ENCODE assay signal across 8 cellular contexts in genomic region chr1:216723274-216723780, GRCh38. TPM values are rescaled to one million over a fixed set of nuclear protein-coding genes. Genes with fewer than 3 reads are reported as not detected.
A peak's percentile ranks its signal among the peaks of the same experiment; 100 is the strongest.
DNase-seq lines count a peak whose midpoint lies in the region; ATAC-seq, FAIRE-seq and TF ChIP-seq lines count a peak whose summit lies in the region.

Gene ESRRG, minus strand, starts transcription at chr1:216723429. Its CDS starts 130 bp downstream, at chr1:216723299.

- H3K27ac Mint-ChIP-seq in stimulated activated naive B cell treated with anti-CD40 and anti-IgM and Interleukin-4, amounts not matched to agents 10 μg/mL and 1 μg/mL and 100 μg/mL, for 72 hours: no peak within 1 kb of the TSS
- no peak within 1 kb of the TSS for H3K27ac Mint-ChIP-seq in stimulated activated naive CD8-positive, alpha-beta T cell treated with anti-CD3 and anti-CD28 coated beads, Interleukin-15, amount 100 ng/mL, for 72 hours

- H3K27me3 ChIP-seq in BLaER1 treated with 17β-estradiol and CSF1 and Interleukin-3, amounts not matched to agents 10 nM and 100 nM: peaks cover 4 to 12% (median 10%) of the 10 kb centered on the region in 11 experiments; a peak in 15 of 22 replicates

- ATAC-seq in stimulated activated naive B cell treated with anti-CD40 and anti-IgM and Interleukin-4, amounts not matched to agents 10 μg/mL and 1 μg/mL and 100 μg/mL, for 72 hours (replicated peaks): peak; percentile 31 to 42
- no peak for ATAC-seq in stimulated activated naive CD8-positive, alpha-beta T cell treated with anti-CD3 and anti-CD28 coated beads, Interleukin-15, amount 100 ng/mL, for 72 hours
- no peak for ATAC-seq in HG02678 (IDR thresholded peaks at IDR 0.05; ENCODE audit: unreplicated experiment)

- H3K9me3 Mint-ChIP-seq in stimulated activated naive B cell treated with anti-CD40 and anti-IgM and Interleukin-4, amounts not matched to agents 10 μg/mL and 1 μg/mL and 100 μg/mL, for 72 hours: no peaks in the 10 kb centered on the region
- peaks cover 0 to 4% of the 10 kb centered on the region in 2 donors for H3K9me3 Mint-ChIP-seq in stimulated activated naive CD8-positive, alpha-beta T cell treated with anti-CD3 and anti-CD28 coated beads, Interleukin-15, amount 100 ng/mL, for 72 hours

- no peak for FAIRE-seq in kidney (lab: Jason Lieb, UNC)

- intact Hi-C loops in kidney (cut with DNase I): no loop called here

- no peak within 1 kb of the TSS for H3K9ac ChIP-seq in BLaER1 treated with 17β-estradiol and CSF1 and Interleukin-3, amounts not matched to agents 10 nM and 100 nM
- H3K9ac ChIP-seq in kidney (ENCODE audit: low read length in 2 of 2): peak within 1 kb of the TSS in 1 of 2 donors; percentile 63

- H3K4me3 Mint-ChIP-seq in stimulated activated naive B cell treated with anti-CD40 and anti-IgM and Interleukin-4, amounts not matched to agents 10 μg/mL and 1 μg/mL and 100 μg/mL, for 72 hours: peak within 1 kb of the TSS; percentile 27 to 76
- peak within 1 kb of the TSS in 1 of 2 donors; percentile 38 for H3K4me3 Mint-ChIP-seq in stimulated activated naive CD8-positive, alpha-beta T cell treated with anti-CD3 and anti-CD28 coated beads, Interleukin-15, amount 100 ng/mL, for 72 hours

- H3K9me3 ChIP-seq in BLaER1 treated with 17β-estradiol and CSF1 and Interleukin-3, amounts not matched to agents 10 nM and 100 nM (replicated peaks in 1 of 11): no peaks in the 10 kb centered on the region
- no peaks in the 10 kb centered on the region for H3K9me3 ChIP-seq in kidney (ENCODE audit: control insufficient read depth in 1 of 2, low read length in 2 of 2)

- H3K36me3 Mint-ChIP-seq in stimulated activated naive B cell treated with anti-CD40 and anti-IgM and Interleukin-4, amounts not matched to agents 10 μg/mL and 1 μg/mL and 100 μg/mL, for 72 hours: no peaks in the 10 kb centered on the region

- TF ChIP-seq CTCF in astrocyte of the cerebellum (IDR thresholded peaks at IDR 0.05; ENCODE audit: low read depth, low read length, missing control alignments) (no peak), kidney (IDR thresholded peaks at IDR 0.05; ENCODE audit: borderline replicate concordance, extremely low read depth, insufficient read depth) (no peak)

- peak within 1 kb of the TSS in 6 of 11 experiments; percentile 6 to 41 (median 18); a peak in 8 of 22 replicates for H3K4me2 ChIP-seq in BLaER1 treated with 17β-estradiol and CSF1 and Interleukin-3, amounts not matched to agents 10 nM and 100 nM

- peaks cover 22 to 26% of the 10 kb centered on the region in 2 donors for H3K27me3 Mint-ChIP-seq in stimulated activated naive B cell treated with anti-CD40 and anti-IgM and Interleukin-4, amounts not matched to agents 10 μg/mL and 1 μg/mL and 100 μg/mL, for 72 hours
- H3K27me3 Mint-ChIP-seq in stimulated activated naive CD8-positive, alpha-beta T cell treated with anti-CD3 and anti-CD28 coated beads, Interleukin-15, amount 100 ng/mL, for 72 hours: peaks cover 14% of the 10 kb centered on the region

- no peaks in the 10 kb centered on the region for H4K20me1 ChIP-seq in BLaER1 treated with 17β-estradiol and CSF1 and Interleukin-3, amounts not matched to agents 10 nM and 100 nM

- peak; percentile 88 for DNase-seq in NCI-H146 (lab: John Stamatoyannopoulos, UW)
- no peak for DNase-seq in astrocyte of the cerebellum (ENCODE audit: low read depth)
- peak; percentile 84 for DNase-seq in kidney
- no peak for DNase-seq in stimulated activated naive B cell treated with anti-CD40 and anti-IgM and Interleukin-4, amounts not matched to agents 10 μg/mL and 1 μg/mL and 100 μg/mL, for 72 hours
- DNase-seq in stimulated activated naive CD8-positive, alpha-beta T cell treated with anti-CD3 and anti-CD28 coated beads, Interleukin-15, amount 100 ng/mL, for 72 hours: no peak
- DNase-seq in NCI-H226: no peak

- H3K4me3 ChIP-seq in BLaER1 treated with 17β-estradiol and CSF1 and Interleukin-3, amounts not matched to agents 10 nM and 100 nM: no peak within 1 kb of the TSS
- H3K4me3 ChIP-seq in astrocyte of the cerebellum (ENCODE audit: low read depth, low read length) (peak within 1 kb of the TSS; percentile 51), kidney (ENCODE audit: low read length in 2 of 2) (peak within 1 kb of the TSS; percentile 40 to 66)

- peaks cover 4 to 7% of the 10 kb centered on the region in 2 donors for H3K4me1 Mint-ChIP-seq in stimulated activated naive B cell treated with anti-CD40 and anti-IgM and Interleukin-4, amounts not matched to agents 10 μg/mL and 1 μg/mL and 100 μg/mL, for 72 hours
- H3K4me1 Mint-ChIP-seq in stimulated activated naive CD8-positive, alpha-beta T cell treated with anti-CD3 and anti-CD28 coated beads, Interleukin-15, amount 100 ng/mL, for 72 hours: peaks cover 10% of the 10 kb centered on the region

- peaks cover 0 to 28% (median 9%) of the 10 kb centered on the region in 10 experiments; a peak in 7 of 20 replicates for H3K4me1 ChIP-seq in BLaER1 treated with 17β-estradiol and CSF1 and Interleukin-3, amounts not matched to agents 10 nM and 100 nM
- H3K4me1 ChIP-seq in kidney (ENCODE audit: control insufficient read depth in 1 of 2, insufficient read depth in 1 of 2, low read depth in 1 of 2, low read length in 2 of 2): no peaks in the 10 kb centered on the region

- in situ Hi-C loops in astrocyte of the cerebellum (cut with HindIII; ENCODE audit: low sequenced_read_pairs): no loop called here

- no peaks in the 10 kb centered on the region for H3K36me3 ChIP-seq in BLaER1 treated with 17β-estradiol and CSF1 and Interleukin-3, amounts not matched to agents 10 nM and 100 nM
- H3K36me3 ChIP-seq in kidney (ENCODE audit: control insufficient read depth in 1 of 2, insufficient read depth in 2 of 2, low read length in 2 of 2): no peaks in the 10 kb centered on the region

- H3K27ac ChIP-seq in BLaER1 treated with 17β-estradiol and CSF1 and Interleukin-3, amounts not matched to agents 10 nM and 100 nM: no peak within 1 kb of the TSS
- no peak within 1 kb of the TSS for H3K27ac ChIP-seq in kidney (ENCODE audit: low read depth in 2 of 2, low read length in 2 of 2)

RNA-seq across cellular contexts. Expression of gene ESRRG, which starts in this region (rescaled TPM):
- total RNA-seq in kidney: 25.3 TPM
- 11.9 TPM for polyA plus RNA-seq in kidney (ENCODE audit: insufficient read depth, low read depth, low replicate concordance)

Comparison
In these comparisons a context has a peak if more than half of its experiments do, and no peak if none do; other contexts are left out.
1. H3K4me3 ChIP-seq: peak in astrocyte of the cerebellum (single experiment) and kidney (2 of 2); none in BLaER1 treated with 17β-estradiol and CSF1 and Interleukin-3, amounts not matched to agents 10 nM and 100 nM (0 of 10).
2. DNase-seq: peak in NCI-H146 (single experiment) and kidney (single experiment); none in astrocyte of the cerebellum (single experiment), stimulated activated naive B cell treated with anti-CD40 and anti-IgM and Interleukin-4, amounts not matched to agents 10 μg/mL and 1 μg/mL and 100 μg/mL, for 72 hours (single experiment), stimulated activated naive CD8-positive, alpha-beta T cell treated with anti-CD3 and anti-CD28 coated beads, Interleukin-15, amount 100 ng/mL, for 72 hours (0 of 2) and NCI-H226 (single experiment).
3. ATAC-seq: peak in stimulated activated naive B cell treated with anti-CD40 and anti-IgM and Interleukin-4, amounts not matched to agents 10 μg/mL and 1 μg/mL and 100 μg/mL, for 72 hours (2 of 2); none in stimulated activated naive CD8-positive, alpha-beta T cell treated with anti-CD3 and anti-CD28 coated beads, Interleukin-15, amount 100 ng/mL, for 72 hours (single experiment) and HG02678 (single experiment).